ENCODE assay signal across 9 cellular contexts in the genomic region with DNA sequence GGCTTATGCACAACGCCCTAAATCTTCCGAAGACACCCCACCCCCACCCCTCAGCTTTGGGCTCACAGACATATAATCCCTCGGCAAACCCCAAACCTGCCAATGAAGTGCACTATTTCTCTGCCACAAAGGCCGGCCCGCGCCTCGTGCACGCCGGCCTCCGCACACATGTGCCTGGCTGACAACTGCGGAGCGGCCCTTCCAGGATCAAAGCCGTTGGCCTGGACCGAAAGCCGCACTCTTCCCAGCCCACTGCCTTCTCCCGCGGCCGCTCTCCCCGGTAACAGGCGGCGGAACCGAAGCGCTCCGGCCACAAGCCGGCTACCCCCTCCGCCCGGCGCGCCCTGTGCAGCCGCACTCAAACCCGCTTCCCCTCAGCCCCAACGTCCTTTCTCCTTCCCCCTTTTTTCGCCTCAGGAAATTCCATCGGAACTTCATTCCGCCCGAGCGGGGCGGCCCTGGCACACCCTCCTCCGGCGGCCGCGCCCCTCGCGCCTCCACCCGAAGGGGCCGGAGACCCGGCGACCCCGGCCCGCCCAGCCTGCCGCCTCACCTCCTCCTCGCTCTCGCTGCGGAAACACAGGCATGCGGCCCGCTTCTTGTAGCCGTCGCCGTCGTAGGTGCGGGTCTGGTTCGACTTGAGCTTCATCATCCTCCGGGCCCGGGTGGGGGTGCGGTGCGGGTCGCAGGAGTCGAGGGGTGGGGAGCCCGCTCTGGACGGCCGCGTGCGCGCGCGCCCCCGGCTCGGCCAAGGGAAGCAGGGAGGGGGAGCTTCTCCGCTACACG. TPM values are rescaled to one million over a fixed set of nuclear protein-coding genes. Genes with fewer than 3 reads are reported as not detected.
DNase-seq lines count a peak whose midpoint lies in the region; ATAC-seq and TF ChIP-seq lines count a peak whose summit lies in the region.
"Had no signal": no experiment of that assay in that cellular context is flagged by ENCODE, and none has a peak within 500 bp of the region (broad histone marks: within the 10 kb centered on the region; RNA-seq: fewer than 3 reads in every experiment).

No MANE protein-coding gene starts in this region.

- H3K27ac ChIP-seq in CD4-positive, CD25-positive, alpha-beta regulatory T cell (ENCODE audit: insufficient read depth, low read length, poor library complexity, severe bottlenecking) = peak overlapping the region; percentile 87

- H3K27ac Mint-ChIP-seq in CD4-positive, CD25-positive, alpha-beta regulatory T cell = no peak overlapping the region
- H3K27ac Mint-ChIP-seq in stimulated activated effector memory CD8-positive, alpha-beta T cell treated with anti-CD3 and anti-CD28 coated beads, Interleukin-12 subunit alpha, Interleukin-12 subunit beta, amount 100 ng/mL, for 72 hours = no peak overlapping the region

- peak; percentile 24 to 76 (median 55) for DNase-seq in CD4-positive, CD25-positive, alpha-beta regulatory T cell
- peak; percentile 40 to 44 for DNase-seq in NOMO-1 (lab: John Stamatoyannopoulos, UW; ENCODE audit: unreplicated experiment in 2 of 2)
- peak; percentile 32 for DNase-seq in activated T-cell treated with anti-CD3 and anti-CD28 coated beads for 1 hour (ENCODE audit: low read depth)
- peak; percentile 83 to 84 for DNase-seq in erythroblast (lab: John Stamatoyannopoulos, UW)
- DNase-seq in myocyte (ENCODE audit: low read depth) = peak; percentile 83
- DNase-seq in stimulated activated effector memory CD8-positive, alpha-beta T cell treated with anti-CD3 and anti-CD28 coated beads, Interleukin-12 subunit alpha, Interleukin-12 subunit beta, amount 100 ng/mL, for 72 hours (ENCODE audit: low spot score in 2 of 2) = peak; percentile 42 to 84

- peak in 1 of 2 donors; percentile 5 for ATAC-seq in CD4-positive, CD25-positive, alpha-beta regulatory T cell (ENCODE audit: low read depth in 2 of 2)
- ATAC-seq in GM19328 (IDR thresholded peaks at IDR 0.05; ENCODE audit: unreplicated experiment) (peak; percentile 9), HG03460 (IDR thresholded peaks at IDR 0.05; ENCODE audit: unreplicated experiment) (peak; percentile 18)
- ATAC-seq in stimulated activated effector memory CD8-positive, alpha-beta T cell treated with anti-CD3 and anti-CD28 coated beads, Interleukin-12 subunit alpha, Interleukin-12 subunit beta, amount 100 ng/mL, for 72 hours = peak; percentile 38

- no peak overlapping the region for H3K4me3 Mint-ChIP-seq in CD4-positive, CD25-positive, alpha-beta regulatory T cell
- H3K4me3 Mint-ChIP-seq in stimulated activated effector memory CD8-positive, alpha-beta T cell treated with anti-CD3 and anti-CD28 coated beads, Interleukin-12 subunit alpha, Interleukin-12 subunit beta, amount 100 ng/mL, for 72 hours = no peak overlapping the region

- peak overlapping the region; percentile 81 for H3K4me3 ChIP-seq in CD4-positive, CD25-positive, alpha-beta regulatory T cell (ENCODE audit: low read depth, low read length)

- no peaks in the 10 kb centered on the region for H3K27me3 Mint-ChIP-seq in CD4-positive, CD25-positive, alpha-beta regulatory T cell
- H3K27me3 Mint-ChIP-seq: activated naive CD4-positive, alpha-beta T cell treated with anti-CD3 and anti-CD28 coated beads, Interleukin-2, amount 50 U/mL, for 24 hours had no signal

- peaks cover 0 to 2% (median 0%) of the 10 kb centered on the region in 7 donors for H3K9me3 Mint-ChIP-seq in CD4-positive, CD25-positive, alpha-beta regulatory T cell
- no peaks in the 10 kb centered on the region for H3K9me3 Mint-ChIP-seq in stimulated activated effector memory CD8-positive, alpha-beta T cell treated with anti-CD3 and anti-CD28 coated beads, Interleukin-12 subunit alpha, Interleukin-12 subunit beta, amount 100 ng/mL, for 72 hours
- H3K9me3 Mint-ChIP-seq: activated naive CD4-positive, alpha-beta T cell treated with anti-CD3 and anti-CD28 coated beads, Interleukin-2, amount 50 U/mL, for 24 hours had no signal

- no peaks in the 10 kb centered on the region for H3K36me3 Mint-ChIP-seq in CD4-positive, CD25-positive, alpha-beta regulatory T cell
- no peaks in the 10 kb centered on the region for H3K36me3 Mint-ChIP-seq in stimulated activated effector memory CD8-positive, alpha-beta T cell treated with anti-CD3 and anti-CD28 coated beads, Interleukin-12 subunit alpha, Interleukin-12 subunit beta, amount 100 ng/mL, for 72 hours
- H3K36me3 Mint-ChIP-seq: activated naive CD4-positive, alpha-beta T cell treated with anti-CD3 and anti-CD28 coated beads, Interleukin-2, amount 50 U/mL, for 24 hours had no signal

- peak; percentile 3 for TF ChIP-seq POLR2A in erythroblast (IDR thresholded peaks at IDR 0.05; ENCODE audit: low read length)

- H3K27me3 ChIP-seq in CD4-positive, CD25-positive, alpha-beta regulatory T cell (ENCODE audit: control insufficient read depth, insufficient read depth, low read length) = no peaks in the 10 kb centered on the region

- H3K4me1 Mint-ChIP-seq in CD4-positive, CD25-positive, alpha-beta regulatory T cell = peaks cover 7 to 34% (median 22%) of the 10 kb centered on the region in 4 donors
- peaks cover 13% of the 10 kb centered on the region for H3K4me1 Mint-ChIP-seq in stimulated activated effector memory CD8-positive, alpha-beta T cell treated with anti-CD3 and anti-CD28 coated beads, Interleukin-12 subunit alpha, Interleukin-12 subunit beta, amount 100 ng/mL, for 72 hours

- peaks cover 21% of the 10 kb centered on the region for H3K4me1 ChIP-seq in CD4-positive, CD25-positive, alpha-beta regulatory T cell (ENCODE audit: control insufficient read depth, insufficient read depth, low read length, poor library complexity, severe bottlenecking)

- H3K9me3 ChIP-seq in CD4-positive, CD25-positive, alpha-beta regulatory T cell (ENCODE audit: control insufficient read depth in 2 of 2, low read length in 2 of 2) = no peaks in the 10 kb centered on the region

- H3K36me3 ChIP-seq in CD4-positive, CD25-positive, alpha-beta regulatory T cell (ENCODE audit: control insufficient read depth, insufficient read depth, low read length) = no peaks in the 10 kb centered on the region

RNA-seq across cellular contexts. Expression of a gene that starts 0.6 kb away (rescaled TPM):
- 22.4 TPM for total RNA-seq in CD4-positive, CD25-positive, alpha-beta regulatory T cell
- polyA plus RNA-seq in CD4-positive, CD25-positive, alpha-beta regulatory T cell = 10 to 100 TPM in 1 of 4 donors, 1 to 10 TPM in 3; 8.5 to 10.1 (median 9.8) TPM
- 39.6 and 45.9 TPM in 2 replicates for total RNA-seq in myocyte
- polyA plus RNA-seq in myocyte (2012) = 8.9 TPM

RNA-seq across cellular contexts. Expression of a gene that starts 34.0 kb away (rescaled TPM):
- 1,546 TPM for total RNA-seq in CD4-positive, CD25-positive, alpha-beta regulatory T cell
- polyA plus RNA-seq in CD4-positive, CD25-positive, alpha-beta regulatory T cell = 1,000 to 10,000 TPM; 1,432 to 2,034 (median 1,717) TPM
- 1,443 and 1,569 TPM in 2 replicates for total RNA-seq in myocyte
- polyA plus RNA-seq in myocyte (2012) = 1,782 TPM

Comparison
In these comparisons a context has a peak if more than half of its experiments do, and no peak if none do; other contexts are left out.
1. DNase-seq: peak in every context shown above with its lines; median percentile 84 in erythroblast; 83 in myocyte; 63 in stimulated activated effector memory CD8-positive, alpha-beta T cell treated with anti-CD3 and anti-CD28 coated beads, Interleukin-12 subunit alpha, Interleukin-12 subunit beta, amount 100 ng/mL, for 72 hours; 55 in CD4-positive, CD25-positive, alpha-beta regulatory T cell; 42 in NOMO-1; 32 in activated T-cell treated with anti-CD3 and anti-CD28 coated beads for 1 hour.